ENCODE assay signal across 9 cellular contexts in the genomic region with DNA sequence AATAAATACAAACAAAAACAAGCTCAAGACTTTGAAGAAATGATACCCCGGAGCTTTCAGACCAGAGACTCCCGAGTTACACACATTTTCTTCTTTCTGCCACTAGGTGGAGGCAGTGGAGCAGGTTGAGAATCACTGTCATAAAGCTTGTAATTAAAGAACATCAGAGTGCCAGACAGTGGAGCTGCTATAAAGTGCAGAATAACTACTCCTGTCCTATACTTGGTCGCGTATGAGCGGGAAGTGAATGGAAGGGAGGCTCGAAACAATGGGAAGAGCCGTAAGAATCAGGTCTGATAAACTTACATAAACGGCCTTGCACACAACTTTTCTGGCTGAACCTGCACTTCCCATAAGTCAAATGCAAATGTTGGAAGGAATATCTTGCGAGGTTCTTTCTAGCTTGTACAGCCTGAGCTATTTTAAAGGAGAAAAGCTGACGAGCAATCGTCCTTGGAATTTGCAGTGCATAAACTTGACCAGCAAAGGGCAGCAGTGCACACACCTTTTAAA.
DNase-seq lines count a peak whose midpoint lies in the region; ATAC-seq and TF ChIP-seq lines count a peak whose summit lies in the region.
"Had no signal": no experiment of that assay in that cellular context is flagged by ENCODE, and none has a peak within 500 bp of the region (broad histone marks: within the 10 kb centered on the region; RNA-seq: fewer than 3 reads in every experiment).

No MANE protein-coding gene starts in this region.

- CTCF ChIA-PET in CD4-positive, alpha-beta T cell (lab: Charles Lee): interaction anchor here (0.6 to 1.4 kb wide), 13 partner anchors 9 to 189 kb away, joined by 3 to 5 read pairs (median 3); a partner anchor contains a TSS
- CTCF ChIA-PET in T-cell (lab: Charles Lee): interaction anchor here (0.6 to 2.2 kb wide), 19 partner anchors 9 to 522 kb away, joined by 3 to 13 read pairs (median 3); no protein-coding TSS in a partner anchor
- CTCF ChIA-PET in naive thymus-derived CD4-positive, alpha-beta T cell (lab: Charles Lee): interaction anchor here (0.6 to 1.4 kb wide), 10 partner anchors 9 to 272 kb away, joined by 3 to 9 read pairs (median 4); no protein-coding TSS in a partner anchor

- peak; percentile 89 for TF ChIP-seq CTCF in CD4-positive, alpha-beta T cell (IDR thresholded peaks at IDR 0.05)

- peaks cover 9% of the 10 kb centered on the region for H3K27me3 Mint-ChIP-seq in CD4-positive, alpha-beta T cell
- peaks cover 5 to 8% of the 10 kb centered on the region in 2 donors for H3K27me3 Mint-ChIP-seq in T-cell
- H3K27me3 Mint-ChIP-seq in naive thymus-derived CD4-positive, alpha-beta T cell: peaks cover 10 to 21% (median 13%) of the 10 kb centered on the region in 5 donors

- no peak overlapping the region for H3K27ac ChIP-seq in CD4-positive, alpha-beta T cell (ENCODE audit: low read depth, low read length)
- H3K27ac ChIP-seq in naive thymus-derived CD4-positive, alpha-beta T cell (ENCODE audit: low read depth, low read length): no peak overlapping the region

- POLR2A ChIA-PET in CD4-positive, alpha-beta T cell (lab: Charles Lee): interaction anchor here (0.7 kb wide), 1 partner anchor 140 kb away, joined by 3 read pairs; no protein-coding TSS in a partner anchor
- POLR2A ChIA-PET in T-cell (lab: Charles Lee): no interaction called here
- POLR2A ChIA-PET in naive thymus-derived CD4-positive, alpha-beta T cell (lab: Charles Lee): no interaction called here

- peak; percentile 64 for ATAC-seq in CD4-positive, alpha-beta T cell (ENCODE audit: poor library complexity)
- peak; percentile 48 for ATAC-seq in GM19351 (IDR thresholded peaks at IDR 0.05; ENCODE audit: unreplicated experiment)
- ATAC-seq in T-cell (replicated peaks in 1 of 4): peak in 3 of 4 experiments; percentile 60 to 69 (median 66)
- ATAC-seq in naive thymus-derived CD4-positive, alpha-beta T cell: peak; percentile 75
- ATAC-seq in HG03095 (IDR thresholded peaks at IDR 0.05; ENCODE audit: unreplicated experiment): no peak

- H3K4me1 ChIP-seq in naive thymus-derived CD4-positive, alpha-beta T cell (ENCODE audit: control insufficient read depth in 2 of 2, insufficient read depth in 2 of 2, low read length in 2 of 2): no peaks in the 10 kb centered on the region

- no peaks in the 10 kb centered on the region for H3K36me3 Mint-ChIP-seq in CD4-positive, alpha-beta T cell (ENCODE audit: low read depth)
- no peaks in the 10 kb centered on the region for H3K36me3 Mint-ChIP-seq in T-cell
- H3K36me3 Mint-ChIP-seq in naive thymus-derived CD4-positive, alpha-beta T cell: no peaks in the 10 kb centered on the region

- no peaks in the 10 kb centered on the region for H3K36me3 ChIP-seq in naive thymus-derived CD4-positive, alpha-beta T cell (ENCODE audit: control insufficient read depth in 2 of 3, insufficient read depth in 3 of 3, low read length in 3 of 3)

- H3K27me3 ChIP-seq in CD4-positive, alpha-beta T cell (ENCODE audit: control insufficient read depth, insufficient read depth, low read length): no peaks in the 10 kb centered on the region
- H3K27me3 ChIP-seq in naive thymus-derived CD4-positive, alpha-beta T cell (ENCODE audit: control insufficient read depth in 2 of 2, insufficient read depth in 2 of 2, low read length in 2 of 2): no peaks in the 10 kb centered on the region

- DNase-seq in CD4-positive, alpha-beta T cell: peak in 2 of 10 experiments; percentile 4 to 26
- DNase-seq in NCI-H1092 (lab: John Stamatoyannopoulos, UW) (peak; percentile 4), T-cell (peak in 15 of 34 experiments; percentile 2 to 40 (median 15)), erythroblast (lab: John Stamatoyannopoulos, UW) (peak; percentile 43 to 68), cerebellar nuclear complex (lab: John Stamatoyannopoulos, UW) (no peak)
- peak in 7 of 9 donors; percentile 26 to 61 (median 45) for DNase-seq in naive thymus-derived CD4-positive, alpha-beta T cell

- no peaks in the 10 kb centered on the region for H3K4me1 Mint-ChIP-seq in CD4-positive, alpha-beta T cell (ENCODE audit: low read depth)
- no peaks in the 10 kb centered on the region for H3K4me1 Mint-ChIP-seq in T-cell
- H3K4me1 Mint-ChIP-seq in naive thymus-derived CD4-positive, alpha-beta T cell: peaks cover 0 to 8% (median 0%) of the 10 kb centered on the region in 7 donors

- no peaks in the 10 kb centered on the region for H3K9me3 Mint-ChIP-seq in CD4-positive, alpha-beta T cell
- H3K9me3 Mint-ChIP-seq in T-cell: no peaks in the 10 kb centered on the region
- H3K9me3 Mint-ChIP-seq in naive thymus-derived CD4-positive, alpha-beta T cell: peaks cover 0 to 2% (median 0%) of the 10 kb centered on the region in 11 donors
- H3K9me3 Mint-ChIP-seq: T-helper 1 cell treated with Interleukin-12 subunit alpha and Interleukin-12 subunit beta and Interleukin-4 antibody, amounts not matched to agents 30 μg/mL and 1 μg/mL, for 36 hours had no signal

- TF ChIP-seq POLR2A in erythroblast (IDR thresholded peaks at IDR 0.05; ENCODE audit: low read length): no peak

- intact Hi-C loops in CD4-positive, alpha-beta T cell (cut with DNase I, micrococcal nuclease): loop anchor here in 1 of 2 experiments (1.0 to 5.0 kb wide), 2 partner anchors 39 to 138 kb away; no protein-coding TSS in a partner anchor
- intact Hi-C loops in naive thymus-derived CD4-positive, alpha-beta T cell (cut with micrococcal nuclease): loop anchor here (1.0 kb wide), 1 partner anchor 39 kb away; no protein-coding TSS in a partner anchor

- H3K4me3 Mint-ChIP-seq in CD4-positive, alpha-beta T cell: no peak overlapping the region
- H3K4me3 Mint-ChIP-seq in T-cell: no peak overlapping the region
- peak overlapping the region in 3 of 10 donors; percentile 16 to 61 (median 46) for H3K4me3 Mint-ChIP-seq in naive thymus-derived CD4-positive, alpha-beta T cell
- H3K4me3 Mint-ChIP-seq: T-helper 1 cell treated with Interleukin-12 subunit alpha and Interleukin-12 subunit beta and Interleukin-4 antibody, amounts not matched to agents 30 μg/mL and 1 μg/mL, for 36 hours had no signal

- H3K4me3 ChIP-seq in naive thymus-derived CD4-positive, alpha-beta T cell (ENCODE audit: low read length): no peak overlapping the region

- no peak overlapping the region for H3K27ac Mint-ChIP-seq in CD4-positive, alpha-beta T cell
- no peak overlapping the region for H3K27ac Mint-ChIP-seq in T-cell
- peak overlapping the region in 1 of 9 donors; percentile 27 for H3K27ac Mint-ChIP-seq in naive thymus-derived CD4-positive, alpha-beta T cell
- H3K27ac Mint-ChIP-seq: T-helper 1 cell treated with Interleukin-12 subunit alpha and Interleukin-12 subunit beta and Interleukin-4 antibody, amounts not matched to agents 30 μg/mL and 1 μg/mL, for 36 hours had no signal

- no peaks in the 10 kb centered on the region for H3K9me3 ChIP-seq in CD4-positive, alpha-beta T cell (ENCODE audit: control insufficient read depth, low read length)
- no peaks in the 10 kb centered on the region for H3K9me3 ChIP-seq in naive thymus-derived CD4-positive, alpha-beta T cell (ENCODE audit: control insufficient read depth in 2 of 3, low read length in 3 of 3)

Comparison
In these comparisons a context has a peak if more than half of its experiments do, and no peak if none do; other contexts are left out.
1. DNase-seq: peak in NCI-H1092 (single experiment), erythroblast (2 of 2) and naive thymus-derived CD4-positive, alpha-beta T cell (7 of 9); none in cerebellar nuclear complex (0 of 2).